26 cellular contexts compared by ENCODE assay signal in genomic region chr3:58242340-58242739, GRCh38. TPM values are rescaled to one million over a fixed set of nuclear protein-coding genes. Genes with fewer than 3 reads are reported as not detected.
DNase-seq lines count a peak whose midpoint lies in the region; TF ChIP-seq lines count a peak whose summit lies in the region.
"Had no signal": no experiment of that assay in that cellular context is flagged by ENCODE, and none has a peak within 500 bp of the region (broad histone marks: within the 10 kb centered on the region; RNA-seq: fewer than 3 reads in every experiment).

No MANE protein-coding gene starts in this region.

- no peak for TF ChIP-seq CTCF in esophagus squamous epithelium (IDR thresholded peaks at IDR 0.05)

- no peak overlapping the region for H3K14ac ChIP-seq in neuronal stem cell (ENCODE audit: low read length)

- H3K4ac ChIP-seq in neuronal stem cell (ENCODE audit: low read length), result no peak overlapping the region

- no peak overlapping the region for H2BK120ac ChIP-seq in neuronal stem cell (ENCODE audit: low read depth, low read length)

- no peak overlapping the region for H3K23ac ChIP-seq in neuronal stem cell (ENCODE audit: low read depth, low read length, poor library complexity)

- no peak overlapping the region for H2BK12ac ChIP-seq in neuronal stem cell (ENCODE audit: low read length)

- TF ChIP-seq POLR2A in esophagus squamous epithelium (IDR thresholded peaks at IDR 0.05), result no peak

- no peak overlapping the region for H4K8ac ChIP-seq in neuronal stem cell (ENCODE audit: low read depth, low read length)

- in situ Hi-C loops in ACHN (cut with HindIII; ENCODE audit: low pct_ligation_motif_present, low pct_unique_long_range_greater_than_20kb, low sequenced_read_pairs), result no loop called here

- intact Hi-C loops in esophagus squamous epithelium (cut with DNase I), result no loop called here

- H3K18ac ChIP-seq in neuronal stem cell (ENCODE audit: low read length), result no peak overlapping the region

- no peak overlapping the region for H2AFZ ChIP-seq in neuronal stem cell (ENCODE audit: low read length)

- WGBS in esophagus squamous epithelium, 2 donors, result 25 to 40% methylated on average over 1 of the region's 1 CpG
- no CpG with 5 or more reads among the region's 1 CpG for WGBS in neuronal stem cell (ENCODE audit: extremely low coverage in 2 of 2, insufficient read length in 2 of 2, insufficient replicate concordance in 1 of 2), 2 donors

- no peak overlapping the region for H2BK5ac ChIP-seq in neuronal stem cell (ENCODE audit: low read length)

- H3K36me3 ChIP-seq in esophagus squamous epithelium (no peaks in the 10 kb centered on the region), neuronal stem cell (replicated peaks in 1 of 2; ENCODE audit: control insufficient read depth in 2 of 2, insufficient read depth in 2 of 2, low read length in 2 of 2) (no peaks in the 10 kb centered on the region)
- H3K36me3 ChIP-seq: gastrocnemius medialis, ovary, SJCRH30, tibial artery had no signal

- no peak overlapping the region for H4K91ac ChIP-seq in neuronal stem cell (ENCODE audit: low read depth, low read length, poor library complexity)

- H2AK5ac ChIP-seq in neuronal stem cell (ENCODE audit: low read depth, low read length), result peak overlapping the region; percentile 25

- no peak overlapping the region for H2BK15ac ChIP-seq in neuronal stem cell (ENCODE audit: low read length)

- H3K9ac ChIP-seq in neuronal stem cell (ENCODE audit: low read depth, low read length, poor library complexity), result no peak overlapping the region

- no peaks in the 10 kb centered on the region for H3K9me3 ChIP-seq in esophagus squamous epithelium
- H3K9me3 ChIP-seq in neuronal stem cell (replicated peaks in 1 of 2; ENCODE audit: control insufficient read depth in 2 of 2, insufficient read depth in 1 of 2, low read depth in 1 of 2, low read length in 2 of 2), result no peaks in the 10 kb centered on the region
- H3K9me3 ChIP-seq: gastrocnemius medialis, ovary, SJCRH30, tibial artery had no signal

- H3K4me1 ChIP-seq in esophagus squamous epithelium (peaks cover 6 to 59% (median 21%) of the 10 kb centered on the region in 3 donors), neuronal stem cell (ENCODE audit: control insufficient read depth in 2 of 2, insufficient read depth in 1 of 2, low read depth in 1 of 2, low read length in 2 of 2) (peaks cover 9 to 11% of the 10 kb centered on the region in 2 donors)
- H3K4me1 ChIP-seq: SJCRH30 had no signal

- H3K4me3 ChIP-seq in esophagus squamous epithelium, result no peak overlapping the region
- no peak overlapping the region for H3K4me3 ChIP-seq in neuronal stem cell (ENCODE audit: low read length in 2 of 2)
- H3K4me3 ChIP-seq: gastrocnemius medialis, ovary, SJCRH30, tibial artery had no signal

- H3K27ac ChIP-seq in esophagus squamous epithelium (peak overlapping the region in 3 of 4 donors; percentile 15 to 51 (median 39)), neuronal stem cell (replicated peaks; ENCODE audit: low read length) (no peak overlapping the region), substantia nigra (ENCODE audit: low read depth, low read length, poor library complexity, severe bottlenecking) (no peak overlapping the region)
- H3K27ac ChIP-seq: gastrocnemius medialis, ovary, SJCRH30, tibial artery had no signal

- H3K4me2 ChIP-seq in neuronal stem cell (ENCODE audit: insufficient read depth, low read length, poor library complexity, severe bottlenecking), result no peak overlapping the region

- DNase-seq in EL (peak; percentile 79), RPMI7951 (ENCODE audit: low read depth) (peak; percentile 90), esophagus squamous epithelium (lab: John Stamatoyannopoulos, UW) (no peak), neuronal stem cell (ENCODE audit: low spot score) (no peak), NCI-H1930 (lab: John Stamatoyannopoulos, UW) (no peak), substantia nigra (lab: John Stamatoyannopoulos, UW) (no peak), ACHN (no peak)
- DNase-seq in stimulated activated CD4-positive, alpha-beta T cell treated with anti-CD3 and anti-CD28 coated beads, Interleukin-4, amount 100 ng/mL, for 24 hours, result no peak
- DNase-seq: activated CD4-positive, alpha-beta T cell treated with anti-CD3 and anti-CD28 coated beads, Interleukin-2, amount 10 ng/mL, durations not matched to agents 24 days and 14 days; activated CD8-positive, alpha-beta memory T cell treated with anti-CD3 and anti-CD28 coated beads for 24 hours; activated naive CD4-positive, alpha-beta T cell treated with anti-CD3 and anti-CD28 coated beads, Interleukin-2, amount 50 U/mL, for 16 hours; activated T-cell treated with anti-CD3 and anti-CD28 coated beads for 4 hours; amygdala; C1 segment of cervical spinal cord; effector CD4-positive, alpha-beta T cell; gastrocnemius medialis; GDM1; Kasumi-1; NCI-H1436 treated with DMSO at 0.1 percent for 48 hours; NCI-H226; ovary; SJCRH30; T1000; tibial artery had no signal

- H3K79me1 ChIP-seq in neuronal stem cell (ENCODE audit: low read depth, low read length), result peaks cover 2% of the 10 kb centered on the region

- H3K27me3 ChIP-seq in esophagus squamous epithelium (no peaks in the 10 kb centered on the region), neuronal stem cell (ENCODE audit: control insufficient read depth in 3 of 3, insufficient read depth in 3 of 3, low read depth in 1 of 3, low read length in 3 of 3) (peaks cover 0 to 74% (median 8%) of the 10 kb centered on the region in 3 experiments)
- H3K27me3 ChIP-seq: gastrocnemius medialis, ovary, SJCRH30, tibial artery had no signal

RNA-seq across cellular contexts. Expression of gene ABHD6, which starts 4.7 kb away (rescaled TPM):
- 19.5 and 20.1 TPM in 2 replicates for total RNA-seq in RPMI7951 (2014; rRNA removed; shearing (Covaris generic))
- total RNA-seq in esophagus squamous epithelium, result 10 to 100 TPM in 1 of 4 donors, 1 to 10 TPM in 3; 5.8 to 16.5 (median 8.9) TPM
- 18.4 TPM for polyA plus RNA-seq in neuronal stem cell (2013, experiment 1 of 2)
- 18.0 TPM for polyA plus RNA-seq in neuronal stem cell (2013, experiment 2 of 2)

RNA-seq across cellular contexts. Expression of gene DNASE1L3, which starts 31.6 kb away (rescaled TPM):
- not detected in 2 replicates for total RNA-seq in RPMI7951 (2014; rRNA removed; shearing (Covaris generic))
- total RNA-seq in esophagus squamous epithelium, result 10 to 100 TPM in 3 of 4 donors, 1 to 10 TPM in 1; 8.3 to 15.3 (median 11.9) TPM
- not detected for polyA plus RNA-seq in neuronal stem cell (2013, experiment 1 of 2)
- not detected for polyA plus RNA-seq in neuronal stem cell (2013, experiment 2 of 2)
- total RNA-seq: activated CD4-positive, alpha-beta T cell treated with anti-CD3 and anti-CD28 coated beads, Interleukin-2, amount 10 ng/mL, durations not matched to agents 24 days and 14 days; activated T-helper 2 cell treated with anti-CD3 and anti-CD28 coated beads, Interferon-gamma antibody, Interleukin-2, Interleukin-4, amounts not matched to agents 10 μg/mL and 5 μg/mL and 100 μg/mL, durations not matched to agents 14 hours and 24 hours and 36 hours; epithelial cell of proximal tubule; SJCRH30 had no signal

Comparison
In these comparisons a context has a peak if more than half of its experiments do, and no peak if none do; other contexts are left out.
1. DNase-seq: peak in EL (single experiment) and RPMI7951 (single experiment); none in esophagus squamous epithelium (single experiment), neuronal stem cell (single experiment), NCI-H1930 (0 of 2), substantia nigra (0 of 49), stimulated activated CD4-positive, alpha-beta T cell treated with anti-CD3 and anti-CD28 coated beads, Interleukin-4, amount 100 ng/mL, for 24 hours (single experiment) and ACHN (single experiment).
2. H3K27ac ChIP-seq: peak in esophagus squamous epithelium (3 of 4); none in neuronal stem cell (single experiment) and substantia nigra (single experiment).